Comparison of ENCODE assay signal across 11 cellular contexts in the genomic region with DNA sequence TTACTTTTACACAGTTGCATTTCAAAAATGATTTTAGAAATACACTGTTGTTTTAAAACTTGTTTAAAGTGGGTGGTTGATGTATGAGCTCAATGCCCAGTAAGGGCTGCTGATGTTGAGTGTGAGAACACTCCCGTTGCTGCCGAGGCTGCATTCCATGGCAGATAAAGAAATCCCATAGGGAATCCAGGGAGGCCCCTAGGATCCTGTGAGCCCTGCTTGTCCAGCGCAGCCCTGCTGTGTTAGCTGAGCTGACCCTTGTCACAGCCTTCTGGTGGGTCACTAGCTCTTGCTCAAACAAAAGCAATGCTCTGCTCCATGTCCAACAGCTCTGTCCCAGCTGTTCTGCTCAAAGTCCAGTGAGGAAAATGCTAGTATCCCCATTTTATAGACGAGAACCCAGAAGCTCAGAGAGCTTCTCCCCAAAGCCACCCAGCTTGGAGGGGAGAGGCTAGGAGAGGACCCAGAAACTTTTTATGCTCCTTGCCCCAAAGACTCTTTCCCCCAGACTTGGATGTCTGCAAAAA. TPM values are rescaled to one million over a fixed set of nuclear protein-coding genes. Genes with fewer than 3 reads are reported as not detected.
A peak's percentile ranks its signal among the peaks of the same experiment; 100 is the strongest.
DNase-seq lines count a peak whose midpoint lies in the region; ATAC-seq and TF ChIP-seq lines count a peak whose summit lies in the region.
"Had no signal": no experiment of that assay in that cellular context is flagged by ENCODE, and none has a peak within 500 bp of the region (broad histone marks: within the 10 kb centered on the region; RNA-seq: fewer than 3 reads in every experiment).

No MANE protein-coding gene starts in this region.

- H3K4me3 Mint-ChIP-seq in CD14-positive monocyte = no peak overlapping the region
- H3K4me3 Mint-ChIP-seq: T-helper 2 cell treated with Interferon-gamma antibody and Interleukin-4, amounts not matched to agents 5 μg/mL and 100 μg/mL, for 36 hours had no signal

- DNase-seq in HuH-7.5 (ENCODE audit: low spot score) = peak; percentile 52
- DNase-seq in choroid plexus epithelial cell (ENCODE audit: low read depth) = peak; percentile 85
- no peak for DNase-seq in left lung
- DNase-seq in transverse colon = no peak
- DNase-seq in activated CD4-positive, alpha-beta T cell treated with anti-CD3 and anti-CD28 coated beads for 48 hours = no peak
- DNase-seq in SK-N-DZ (ENCODE audit: low spot score) = no peak
- DNase-seq in hippocampal formation (lab: John Stamatoyannopoulos, UW) = no peak
- no peak for DNase-seq in CD14-positive monocyte (ENCODE audit: low spot score)
- DNase-seq: NCI-H2107 had no signal

- peak overlapping the region; percentile 2 for H3K4me3 ChIP-seq in choroid plexus epithelial cell (ENCODE audit: low read depth, low read length)
- H3K4me3 ChIP-seq in left lung = no peak overlapping the region
- H3K4me3 ChIP-seq in transverse colon = no peak overlapping the region

- intact Hi-C loops in left lung (cut with DNase I) (no loop called here), transverse colon (cut with DNase I; ENCODE audit: low total_unique reads) (no loop called here), CD14-positive monocyte (cut with micrococcal nuclease) (no loop called here)

- no peaks in the 10 kb centered on the region for H3K36me3 Mint-ChIP-seq in CD14-positive monocyte

- TF ChIP-seq CTCF in choroid plexus epithelial cell (conservative IDR thresholded peaks at IDR 0.05; ENCODE audit: low read depth, low read length) = no peak
- no peak for TF ChIP-seq CTCF in left lung (IDR thresholded peaks at IDR 0.05)
- no peak for TF ChIP-seq CTCF in transverse colon (IDR thresholded peaks at IDR 0.05)
- no peak for TF ChIP-seq CTCF in CD14-positive monocyte (IDR thresholded peaks at IDR 0.05)

- no peaks in the 10 kb centered on the region for H3K36me3 ChIP-seq in left lung
- H3K36me3 ChIP-seq in transverse colon = no peaks in the 10 kb centered on the region

- peaks cover 0 to 4% (median 3%) of the 10 kb centered on the region in 3 donors for H3K27me3 Mint-ChIP-seq in CD14-positive monocyte (ENCODE audit: low read depth in 3 of 3)

- H3K27me3 ChIP-seq in left lung (no peaks in the 10 kb centered on the region), transverse colon (no peaks in the 10 kb centered on the region)

- TF ChIP-seq POLR2A in transverse colon (IDR thresholded peaks at IDR 0.05) = no peak

- TF ChIP-seq EP300 in transverse colon (IDR thresholded peaks at IDR 0.05; ENCODE audit: low read depth) = no peak

- WGBS in transverse colon (ENCODE audit: low coverage in 1 of 2), 2 donors = 30 to 56% methylated on average over 2 to 4 of the region's 4 CpGs

- H3K27ac ChIP-seq in left lung (peak overlapping the region; percentile 35 to 84), transverse colon (peak overlapping the region; percentile 48 to 59 (median 51))

- in situ Hi-C loops in transverse colon (cut with MboI; ENCODE audit: low pct_ligation_motif_present in 1 of 4, low pct_unique_long_range_greater_than_20kb in 1 of 4, low sequenced_read_pairs in 3 of 4) = no loop called here

- ATAC-seq in left lung = peak; percentile 3

- H3K4me1 ChIP-seq in left lung (peaks cover 30 to 42% of the 10 kb centered on the region in 2 donors), transverse colon (peaks cover 0 to 31% (median 9%) of the 10 kb centered on the region in 4 donors)

- peaks cover 25% of the 10 kb centered on the region for H3K4me1 Mint-ChIP-seq in CD14-positive monocyte

- peaks cover 0 to 7% (median 4%) of the 10 kb centered on the region in 7 donors for H3K9me3 Mint-ChIP-seq in CD14-positive monocyte

- H3K9me3 ChIP-seq in left lung (no peaks in the 10 kb centered on the region), transverse colon (no peaks in the 10 kb centered on the region)

- H3K27ac Mint-ChIP-seq in CD14-positive monocyte = no peak overlapping the region
- H3K27ac Mint-ChIP-seq: T-helper 2 cell treated with Interferon-gamma antibody and Interleukin-4, amounts not matched to agents 5 μg/mL and 100 μg/mL, for 36 hours had no signal

RNA-seq across cellular contexts. Expression of gene COL1A1, which starts 18.6 kb away (rescaled TPM):
- total RNA-seq in left lung (1,000 to 10,000 TPM in 1 of 2 donors, 100 to 1,000 TPM in 1; 867 to 4,830 TPM), transverse colon (100 to 1,000 TPM in 2 of 4 donors, 10 to 100 TPM in 2; 13.0 to 210 (median 79.8) TPM)
- polyA plus RNA-seq in SK-N-DZ (2014; cell fraction: cytosol; rRNA removed) = 1.2 and 1.4 TPM in 2 replicates
- 0.64 and 7.9 TPM in 2 replicates for polyA plus RNA-seq in SK-N-DZ (2014; cell fraction: nucleus; rRNA removed)
- polyA plus RNA-seq in CD14-positive monocyte = not detected

RNA-seq across cellular contexts. Expression of gene SGCA, which starts 54.2 kb away (rescaled TPM):
- 10 to 100 TPM in 1 of 2 donors, 1 to 10 TPM in 1; 8.3 to 18.5 TPM for total RNA-seq in left lung
- 10 to 100 TPM in 1 of 4 donors, 1 to 10 TPM in 3; 3.7 to 65.3 (median 7.6) TPM for total RNA-seq in transverse colon
- polyA plus RNA-seq in SK-N-DZ (2014; cell fraction: cytosol; rRNA removed) = 5.8 and 7.2 TPM in 2 replicates
- polyA plus RNA-seq in SK-N-DZ (2014; cell fraction: nucleus; rRNA removed) = 2.3 and 5.0 TPM in 2 replicates
- polyA plus RNA-seq in CD14-positive monocyte = under 1 TPM; 0.53 to 0.89 TPM

RNA-seq across cellular contexts. Expression of gene TMEM92, which starts 54.3 kb away (rescaled TPM):
- total RNA-seq in left lung (10 to 100 TPM in 1 of 2 donors, 1 to 10 TPM in 1; 4.4 to 10.7 TPM), transverse colon (1 to 10 TPM in 2 of 4 donors, not detected in 2; 1.9 to 3.7 TPM)
- not detected in 2 replicates for polyA plus RNA-seq in SK-N-DZ (2014; cell fraction: cytosol; rRNA removed)
- polyA plus RNA-seq in SK-N-DZ (2014; cell fraction: nucleus; rRNA removed) = not detected in 2 replicates
- not detected for polyA plus RNA-seq in CD14-positive monocyte
- polyA plus RNA-seq: neural cell had no signal

Comparison
In these comparisons a context has a peak if more than half of its experiments do, and no peak if none do; other contexts are left out.
1. DNase-seq: peak in HuH-7.5 (single experiment) and choroid plexus epithelial cell (single experiment); none in left lung (0 of 2), transverse colon (single experiment), activated CD4-positive, alpha-beta T cell treated with anti-CD3 and anti-CD28 coated beads for 48 hours (single experiment), SK-N-DZ (single experiment), hippocampal formation (0 of 2) and CD14-positive monocyte (single experiment).
2. RNA of gene COL1A1, which starts 18.6 kb away (total RNA-seq): 867 to 4,830 TPM in left lung; 13.0 to 210 TPM in transverse colon; every median in the first group is over 4 times any median in the second.